10 cellular contexts compared by ENCODE assay signal in genomic region chr20:49345538-49345937, GRCh38.
DNase-seq lines count a peak whose midpoint lies in the region; ATAC-seq and TF ChIP-seq lines count a peak whose summit lies in the region.
"Had no signal": no experiment of that assay in that cellular context is flagged by ENCODE, and none has a peak within 500 bp of the region (broad histone marks: within the 10 kb centered on the region; RNA-seq: fewer than 3 reads in every experiment).

No MANE protein-coding gene starts in this region.

- H3K27ac ChIP-seq in adipose tissue (ENCODE audit: low read depth, low read length) (peak overlapping the region; percentile 56), suprapubic skin (peak overlapping the region; percentile 83)
- H3K27ac ChIP-seq: KMS-11, right lobe of liver had no signal

- TF ChIP-seq EP300 in suprapubic skin (IDR thresholded peaks at IDR 0.05) = no peak

- no peak for TF ChIP-seq POLR2A in suprapubic skin (IDR thresholded peaks at IDR 0.05)

- H3K27me3 ChIP-seq in suprapubic skin = no peaks in the 10 kb centered on the region
- H3K27me3 ChIP-seq: right lobe of liver had no signal

- TF ChIP-seq CTCF in suprapubic skin (IDR thresholded peaks at IDR 0.05) = no peak

- no peaks in the 10 kb centered on the region for H3K36me3 ChIP-seq in suprapubic skin
- H3K36me3 ChIP-seq: right lobe of liver had no signal

- no peaks in the 10 kb centered on the region for H3K9me3 ChIP-seq in suprapubic skin
- H3K9me3 ChIP-seq: right lobe of liver had no signal

- WGBS in adipose tissue, 3 donors = 42 to 52% (median 46%) methylated on average over 13 of the region's 13 CpGs
- WGBS in suprapubic skin = 7% methylated on average over 13 of the region's 13 CpGs

- DNase-seq in HPDE6-E6E7 (ENCODE audit: extremely low spot score) (peak; percentile 63), left cardiac atrium (peak; percentile 52), suprapubic skin (ENCODE audit: low spot score in 2 of 2) (peak; percentile 86 to 88), ecto neural progenitor cell (ENCODE audit: low spot score) (no peak), NK-92 (lab: John Stamatoyannopoulos, UW; ENCODE audit: unreplicated experiment) (no peak), NCI-H1417 treated with DMSO at 0.1 percent for 48 hours (lab: John Stamatoyannopoulos, UW) (no peak)
- DNase-seq: right lobe of liver had no signal

- H3K4me1 ChIP-seq in suprapubic skin = peaks cover 23% of the 10 kb centered on the region
- H3K4me1 ChIP-seq: right lobe of liver had no signal

- ATAC-seq in left cardiac atrium (peak; percentile 24 to 65), HG03159 (IDR thresholded peaks at IDR 0.05; ENCODE audit: unreplicated experiment) (no peak)

- H3K4me3 ChIP-seq in suprapubic skin = no peak overlapping the region
- H3K4me3 ChIP-seq: right lobe of liver had no signal

- intact Hi-C loops in left cardiac atrium (cut with DNase I) = no loop called here

Comparison
In these comparisons a context has a peak if more than half of its experiments do, and no peak if none do; other contexts are left out.
1. DNase-seq: peak in HPDE6-E6E7 (single experiment), left cardiac atrium (single experiment) and suprapubic skin (2 of 2); none in ecto neural progenitor cell (single experiment), NK-92 (single experiment) and NCI-H1417 treated with DMSO at 0.1 percent for 48 hours (single experiment).